ENCODE assay signal across 9 cellular contexts in genomic region chr10:13882112-13882711, GRCh38.
A peak's percentile ranks its signal among the peaks of the same experiment; 100 is the strongest.
DNase-seq lines count a peak whose midpoint lies in the region; ATAC-seq and TF ChIP-seq lines count a peak whose summit lies in the region.
"Had no signal": no experiment of that assay in that cellular context is flagged by ENCODE, and none has a peak within 500 bp of the region (broad histone marks: within the 10 kb centered on the region; RNA-seq: fewer than 3 reads in every experiment).

No MANE protein-coding gene starts in this region.

- peaks cover 3 to 9% of the 10 kb centered on the region in 2 donors for H3K4me1 ChIP-seq in lung (ENCODE audit: control insufficient read depth in 2 of 2, insufficient read depth in 2 of 2, low read length in 2 of 2)
- no peaks in the 10 kb centered on the region for H3K4me1 ChIP-seq in Karpas-422 (ENCODE audit: low read length)

- no peaks in the 10 kb centered on the region for H3K79me2 ChIP-seq in Karpas-422 (ENCODE audit: low read length)

- no peaks in the 10 kb centered on the region for H3K9me3 ChIP-seq in lung (ENCODE audit: control insufficient read depth in 2 of 2, insufficient read depth in 1 of 2, low read length in 1 of 2)
- H3K9me3 ChIP-seq in Karpas-422 (ENCODE audit: low read length): no peaks in the 10 kb centered on the region

- no peak overlapping the region for H3K9ac ChIP-seq in Karpas-422 (ENCODE audit: low read length)

- H3K4me3 ChIP-seq in cardiac fibroblast (replicated peaks in 1 of 2; ENCODE audit: low read depth in 2 of 2, low read length in 2 of 2) (no peak overlapping the region), lung (no peak overlapping the region), Karpas-422 (ENCODE audit: low read length) (no peak overlapping the region)

- H3K36me3 ChIP-seq in lung (ENCODE audit: control insufficient read depth in 2 of 2, insufficient read depth in 2 of 2, low read length in 2 of 2) (no peaks in the 10 kb centered on the region), Karpas-422 (ENCODE audit: insufficient read depth, low read length) (no peaks in the 10 kb centered on the region)

- DNase-seq in AG08396 (ENCODE audit: low spot score) (peak; percentile 66), M059J (ENCODE audit: low read depth) (peak; percentile 95), cardiac fibroblast (ENCODE audit: low read depth in 2 of 2) (peak; percentile 80 to 98), lung (ENCODE audit: low spot score) (no peak), NCI-H1417 treated with DMSO at 0.1 percent for 48 hours (lab: John Stamatoyannopoulos, UW) (no peak), DMS 273 (lab: John Stamatoyannopoulos, UW; ENCODE audit: unreplicated experiment) (no peak), NCI-H510A treated with DMSO at 0.1 percent for 48 hours (lab: John Stamatoyannopoulos, UW) (no peak), Karpas-422 (no peak)
- DNase-seq: DND-41 had no signal

- H3K9me2 ChIP-seq in Karpas-422 (replicated peaks; ENCODE audit: insufficient read depth, low read length): no peaks in the 10 kb centered on the region

- ATAC-seq in lung (ENCODE audit: insufficient read depth, low FRiP score): peak; percentile 62

- no peaks in the 10 kb centered on the region for H4K20me1 ChIP-seq in Karpas-422 (ENCODE audit: insufficient read depth, low read depth, low read length)

- no peak overlapping the region for H2AFZ ChIP-seq in Karpas-422 (ENCODE audit: low read length)

- 16 to 31% methylated on average over 7 of the region's 7 CpGs for WGBS in lung, 2 donors

- TF ChIP-seq CTCF in cardiac fibroblast (IDR thresholded peaks at IDR 0.05; ENCODE audit: low read depth, low read length): no peak
- no peak for TF ChIP-seq CTCF in lung (IDR thresholded peaks at IDR 0.05; ENCODE audit: control extremely low read depth, extremely low read depth)

- H3K27ac ChIP-seq in lung (ENCODE audit: low read depth in 1 of 2, low read length in 1 of 2) (peak overlapping the region; percentile 76 to 82), Karpas-422 (ENCODE audit: low read length) (no peak overlapping the region)

- no peak overlapping the region for H3K4me2 ChIP-seq in Karpas-422 (ENCODE audit: low read depth, low read length, poor library complexity, severe bottlenecking)

- H3K27me3 ChIP-seq in lung (ENCODE audit: control insufficient read depth, insufficient read depth): no peaks in the 10 kb centered on the region
- H3K27me3 ChIP-seq in Karpas-422 (ENCODE audit: low read length): no peaks in the 10 kb centered on the region

Comparison
In these comparisons a context has a peak if more than half of its experiments do, and no peak if none do; other contexts are left out.
1. DNase-seq: peak in AG08396 (single experiment), M059J (single experiment) and cardiac fibroblast (2 of 2); none in lung (single experiment), NCI-H1417 treated with DMSO at 0.1 percent for 48 hours (single experiment), DMS 273 (single experiment), NCI-H510A treated with DMSO at 0.1 percent for 48 hours (single experiment) and Karpas-422 (single experiment).